15 cellular contexts compared by ENCODE assay signal in the genomic region with DNA sequence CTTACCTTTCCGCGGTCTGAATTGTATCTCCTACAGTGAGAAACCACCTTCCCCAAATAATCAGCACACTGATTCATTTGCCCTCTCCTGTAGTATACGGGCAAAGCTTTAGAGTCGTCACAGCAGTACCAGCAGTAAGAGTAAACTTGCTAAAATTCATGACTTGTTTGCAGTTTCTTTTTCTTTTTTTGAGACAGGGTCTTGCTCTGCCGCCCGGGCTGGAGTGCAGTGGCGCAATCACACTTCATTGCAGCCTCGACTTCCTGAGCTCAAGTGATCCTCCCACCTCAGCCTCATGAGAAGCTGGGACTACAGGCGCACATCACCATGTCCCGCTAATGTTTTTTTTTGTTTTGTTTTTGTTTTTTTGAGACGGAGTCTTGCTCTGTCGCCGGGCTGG. TPM values are rescaled to one million over a fixed set of nuclear protein-coding genes. Genes with fewer than 3 reads are reported as not detected.
DNase-seq lines count a peak whose midpoint lies in the region; FAIRE-seq and TF ChIP-seq lines count a peak whose summit lies in the region.
"Had no signal": no experiment of that assay in that cellular context is flagged by ENCODE, and none has a peak within 500 bp of the region (broad histone marks: within the 10 kb centered on the region; RNA-seq: fewer than 3 reads in every experiment).

No MANE protein-coding gene starts in this region.

- DNase-seq in GM18507 (ENCODE audit: extremely low spot score, insufficient read length, low read depth) (no peak), MM.1S (no peak), trophoblast cell (peak; percentile 31 to 40), SJCRH30 (no peak), A673 (ENCODE audit: low spot score) (no peak), NCI-H2227 treated with DMSO at 0.1 percent for 48 hours (lab: John Stamatoyannopoulos, UW) (no peak)
- DNase-seq: NCI-H1105, NCI-H1694 treated with DMSO at 0.1 percent for 48 hours, NCI-H446, NCI-H748 treated with DMSO at 0.1 percent for 48 hours, SHP77 treated with DMSO at 0.1 percent for 48 hours had no signal

- H3K4ac ChIP-seq in trophoblast cell (ENCODE audit: low read depth, low read length) = no peak overlapping the region

- H3K18ac ChIP-seq in trophoblast cell (ENCODE audit: low read length) = no peak overlapping the region

- H2AFZ ChIP-seq in MM.1S (ENCODE audit: low read length) (no peak overlapping the region), SU-DHL-6 (ENCODE audit: low read depth, low read length, severe bottlenecking) (peak overlapping the region; percentile 4), trophoblast cell (ENCODE audit: insufficient read depth, low read length, poor library complexity) (no peak overlapping the region)

- H3K4me3 ChIP-seq in MM.1S (ENCODE audit: low read length) = no peak overlapping the region
- peak overlapping the region; percentile 53 for H3K4me3 ChIP-seq in SU-DHL-6 (ENCODE audit: insufficient read depth, low read length, poor library complexity, severe bottlenecking)
- no peak overlapping the region for H3K4me3 ChIP-seq in trophoblast cell (ENCODE audit: low read depth, low read length)
- no peak overlapping the region for H3K4me3 ChIP-seq in SJCRH30
- H3K4me3 ChIP-seq in A673 (ENCODE audit: low read depth, low read length, poor library complexity, severe bottlenecking) = no peak overlapping the region

- H3K23ac ChIP-seq in trophoblast cell (ENCODE audit: low read length) = no peak overlapping the region

- no peaks in the 10 kb centered on the region for H3K79me1 ChIP-seq in trophoblast cell (ENCODE audit: low read length)

- H3K36me3 ChIP-seq in MM.1S (replicated peaks; ENCODE audit: insufficient read depth, low read length) (no peaks in the 10 kb centered on the region), SU-DHL-6 (ENCODE audit: low read length) (no peaks in the 10 kb centered on the region), trophoblast cell (ENCODE audit: control insufficient read depth in 1 of 2, insufficient read depth in 2 of 2, low read length in 2 of 2) (no peaks in the 10 kb centered on the region), SJCRH30 (no peaks in the 10 kb centered on the region), A673 (ENCODE audit: insufficient read depth, low read length, poor library complexity, severe bottlenecking) (no peaks in the 10 kb centered on the region)

- WGBS in trophoblast cell (ENCODE audit: extremely low coverage, insufficient coverage, insufficient read length) = no CpG with 5 or more reads among the region's 13 CpGs

- H3K4me1 ChIP-seq in MM.1S (ENCODE audit: low read length) (peaks cover 43% of the 10 kb centered on the region), trophoblast cell (ENCODE audit: control insufficient read depth in 1 of 2, insufficient read depth in 2 of 2, low read length in 2 of 2) (no peaks in the 10 kb centered on the region), SJCRH30 (no peaks in the 10 kb centered on the region), A673 (ENCODE audit: insufficient read depth, low read length, poor library complexity, severe bottlenecking) (no peaks in the 10 kb centered on the region)

- H3K27ac ChIP-seq in MM.1S (ENCODE audit: low read length) = peak overlapping the region; percentile 100; the same call in 1 of the 2 replicates
- peak overlapping the region; percentile 96 for H3K27ac ChIP-seq in SU-DHL-6 (ENCODE audit: low read depth, low read length)
- H3K27ac ChIP-seq in trophoblast cell (ENCODE audit: low read depth, low read length) = no peak overlapping the region
- no peak overlapping the region for H3K27ac ChIP-seq in SJCRH30
- no peak overlapping the region for H3K27ac ChIP-seq in A673 (ENCODE audit: low read depth, low read length, poor library complexity, severe bottlenecking)
- H3K27ac ChIP-seq: C4-2B had no signal

- H2BK12ac ChIP-seq in trophoblast cell (ENCODE audit: low read length) = no peak overlapping the region

- no peaks in the 10 kb centered on the region for H4K20me1 ChIP-seq in MM.1S (ENCODE audit: insufficient read depth, low read length)
- no peaks in the 10 kb centered on the region for H4K20me1 ChIP-seq in SU-DHL-6 (ENCODE audit: low read depth, low read length)

- TF ChIP-seq CTCF in MM.1S (IDR thresholded peaks at IDR 0.05; ENCODE audit: low read length) = no peak
- TF ChIP-seq CTCF in SU-DHL-6 (IDR thresholded peaks at IDR 0.05; ENCODE audit: insufficient read depth, low read length, poor library complexity, severe bottlenecking) = no peak
- no peak for TF ChIP-seq CTCF in A673 (conservative IDR thresholded peaks at IDR 0.05; ENCODE audit: low read depth, low read length)

- H4K12ac ChIP-seq in trophoblast cell (ENCODE audit: low read depth, low read length) = no peak overlapping the region

- no peak overlapping the region for H4K8ac ChIP-seq in trophoblast cell (ENCODE audit: low read depth, low read length)

- H4K91ac ChIP-seq in trophoblast cell (ENCODE audit: low read depth, low read length) = no peak overlapping the region

- H3K14ac ChIP-seq in trophoblast cell (ENCODE audit: low read length) = no peak overlapping the region

- no TSS peak for BruUV-seq in A673 (replicated peaks; lab: Mats Ljungman, UMichigan)

- intact Hi-C loops in A673 (cut with micrococcal nuclease; ENCODE audit: unreplicated experiment) = no loop called here

- H3K9me3 ChIP-seq in MM.1S (replicated peaks; ENCODE audit: insufficient read depth, low read length) (no peaks in the 10 kb centered on the region), SU-DHL-6 (ENCODE audit: insufficient read depth, low read length) (no peaks in the 10 kb centered on the region), trophoblast cell (ENCODE audit: insufficient read depth, low read depth, low read length) (no peaks in the 10 kb centered on the region), SJCRH30 (replicated peaks) (no peaks in the 10 kb centered on the region), A673 (ENCODE audit: low read depth, low read length, poor library complexity, severe bottlenecking) (no peaks in the 10 kb centered on the region)

- H3K9ac ChIP-seq in MM.1S (ENCODE audit: low read length) (peak overlapping the region; percentile 67; the same call in 1 of the 2 replicates), SU-DHL-6 (ENCODE audit: low read length) (peak overlapping the region; percentile 68), trophoblast cell (ENCODE audit: low read length) (no peak overlapping the region)

- H2BK5ac ChIP-seq in trophoblast cell (ENCODE audit: low read depth, low read length, poor library complexity) = no peak overlapping the region

- no peaks in the 10 kb centered on the region for H3K9me2 ChIP-seq in MM.1S (replicated peaks; ENCODE audit: insufficient read depth, low read length)
- H3K9me2 ChIP-seq in SU-DHL-6 (replicated peaks; ENCODE audit: insufficient read depth, low read length) = no peaks in the 10 kb centered on the region

- FAIRE-seq in GM18507 (lab: Jason Lieb, UNC) = peak; percentile 35
- FAIRE-seq: GM12891, RCC 7860 had no signal

- H3K4me2 ChIP-seq in MM.1S (ENCODE audit: low read depth, low read length) (peak overlapping the region; percentile 85; the same call in 1 of the 2 replicates), SU-DHL-6 (ENCODE audit: low read depth, low read length, poor library complexity, severe bottlenecking) (peak overlapping the region; percentile 80), trophoblast cell (ENCODE audit: low read length) (no peak overlapping the region)

- POLR2A ChIA-PET in A673 (lab: Charles Lee; ENCODE audit: low non-redundant PET) = no interaction called here

- CTCF ChIA-PET in A673 (lab: Charles Lee) = no interaction called here

- no peak overlapping the region for H2BK120ac ChIP-seq in trophoblast cell (ENCODE audit: insufficient read depth, low read length, poor library complexity)

- H3F3A ChIP-seq in MM.1S (ENCODE audit: insufficient read depth, low read length) (peaks cover 39% of the 10 kb centered on the region), SU-DHL-6 (ENCODE audit: insufficient read depth) (peaks cover 32% of the 10 kb centered on the region)

- H2AK5ac ChIP-seq in trophoblast cell (ENCODE audit: low read length) = no peak overlapping the region

- H3K27me3 ChIP-seq in MM.1S (replicated peaks; ENCODE audit: insufficient read depth, low read length) (no peaks in the 10 kb centered on the region), SU-DHL-6 (ENCODE audit: low read length) (no peaks in the 10 kb centered on the region), trophoblast cell (ENCODE audit: insufficient read depth, low read length) (no peaks in the 10 kb centered on the region), SJCRH30 (no peaks in the 10 kb centered on the region), A673 (replicated peaks; ENCODE audit: insufficient read depth, low read depth, low read length, poor library complexity) (no peaks in the 10 kb centered on the region)

- H3K79me2 ChIP-seq in MM.1S (ENCODE audit: low read length) (peaks cover 8% of the 10 kb centered on the region), SU-DHL-6 (ENCODE audit: insufficient read depth, low read length) (peaks cover 4% of the 10 kb centered on the region; the same call in 1 of the 2 replicates), trophoblast cell (ENCODE audit: control insufficient read depth, insufficient read depth, low read length, poor library complexity) (no peaks in the 10 kb centered on the region)

RNA-seq across cellular contexts. Expression of gene SCAMP5, which starts 11.9 kb away (rescaled TPM):
- 3.7 and 4.3 TPM in 2 replicates for polyA plus RNA-seq in trophoblast cell (2013)
- total RNA-seq in SJCRH30 (2014; rRNA removed; shearing (Covaris generic)) = 13.5 and 14.4 TPM in 2 replicates
- total RNA-seq in A673 (2021) = 3.8 and 5.8 TPM in 2 replicates

RNA-seq across cellular contexts. Expression of gene PPCDC, which starts 16.2 kb away (rescaled TPM):
- polyA plus RNA-seq in trophoblast cell (2013) = 5.5 and 5.9 TPM in 2 replicates
- total RNA-seq in SJCRH30 (2014; rRNA removed; shearing (Covaris generic)) = 21.5 and 25.5 TPM in 2 replicates
- total RNA-seq in A673 (2021) = 13.3 and 18.9 TPM in 2 replicates

RNA-seq across cellular contexts. Expression of gene RPP25, which starts 50.6 kb away (rescaled TPM):
- 0.19 and 0.22 TPM in 2 replicates for polyA plus RNA-seq in trophoblast cell (2013)
- total RNA-seq in SJCRH30 (2014; rRNA removed; shearing (Covaris generic)) = 0.02 TPM in 1 of 2 replicates, not detected in the other
- 20.6 and 22.5 TPM in 2 replicates for total RNA-seq in A673 (2021)

Comparison
In these comparisons a context has a peak if more than half of its experiments do, and no peak if none do; other contexts are left out.
1. DNase-seq: peak in trophoblast cell (2 of 2); none in GM18507 (single experiment), MM.1S (single experiment), SJCRH30 (0 of 2), A673 (single experiment) and NCI-H2227 treated with DMSO at 0.1 percent for 48 hours (single experiment).
2. H3K27ac ChIP-seq: peak in MM.1S (single experiment) and SU-DHL-6 (single experiment); none in trophoblast cell (single experiment), SJCRH30 (single experiment) and A673 (single experiment).
3. RNA of gene RPP25, which starts 50.6 kb away (total RNA-seq): 20.6 to 22.5 TPM in A673; 0.02 TPM in SJCRH30; every median in the first group is over 10 times any median in the second.